33 cellular contexts compared by ENCODE assay signal in genomic region chrX:94830717-94831116, GRCh38.
DNase-seq lines count a peak whose midpoint lies in the region; ATAC-seq, FAIRE-seq and TF ChIP-seq lines count a peak whose summit lies in the region.
"Had no signal": no experiment of that assay in that cellular context is flagged by ENCODE, and none has a peak within 500 bp of the region (broad histone marks: within the 10 kb centered on the region; RNA-seq: fewer than 3 reads in every experiment).

No MANE protein-coding gene starts in this region.

- CTCF ChIA-PET in GM12878 (lab: Yijun Ruan, JAX): interaction anchor here (0.8 to 2.6 kb wide), 8 partner anchors 102 to 252 kb away, joined by 3 to 44 read pairs (median 6); no protein-coding TSS in a partner anchor
- CTCF ChIA-PET in activated CD8-positive, alpha-beta memory T cell treated with anti-CD3 and anti-CD28 coated beads, Interleukin-2, amount 10 ng/mL, durations not matched to agents 7 days and 5 days (lab: Charles Lee): no interaction called here

- no peak for TF ChIP-seq RAD21 in GM12878 (IDR thresholded peaks at IDR 0.05; ENCODE audit: insufficient read depth, low read depth, low read length)

- no peaks in the 10 kb centered on the region for H3K27me3 Mint-ChIP-seq in activated CD8-positive, alpha-beta memory T cell treated with anti-CD3 and anti-CD28 coated beads, Interleukin-2, amount 10 ng/mL, durations not matched to agents 7 days and 5 days
- H3K27me3 Mint-ChIP-seq in GM23338 (ENCODE audit: insufficient read depth, low read depth, poor library complexity): no peaks in the 10 kb centered on the region
- H3K27me3 Mint-ChIP-seq: activated CD4-positive, alpha-beta T cell treated with anti-CD3 and anti-CD28 coated beads for 36 hours; activated CD8-positive, alpha-beta T cell treated with anti-CD3 and anti-CD28 coated beads for 36 hours; brain had no signal

- no peaks in the 10 kb centered on the region for H3F3A ChIP-seq in GM23338 (replicated peaks; ENCODE audit: low read depth)

- TF ChIP-seq CTCF in GM12878 (IDR thresholded peaks at IDR 0.05 in 2 of 3, conservative IDR thresholded peaks at IDR 0.05 in 1 of 3; ENCODE audit: control insufficient read depth in 2 of 3, extremely low read depth in 1 of 3, insufficient read depth in 1 of 3, low read depth in 3 of 3, low read length in 3 of 3) (no peak), GM23338 (conservative IDR thresholded peaks at IDR 0.05; ENCODE audit: low read depth in 2 of 2) (no peak), lower lobe of right lung (IDR thresholded peaks at IDR 0.05) (no peak)

- H3K27me3 ChIP-seq in GM12878 (replicated peaks in 1 of 2; ENCODE audit: control insufficient read depth in 2 of 2, insufficient read depth in 2 of 2, low read length in 1 of 2) (no peaks in the 10 kb centered on the region), GM23338 (ENCODE audit: insufficient read depth) (no peaks in the 10 kb centered on the region), lower lobe of right lung (ENCODE audit: low read depth) (no peaks in the 10 kb centered on the region)
- H3K27me3 ChIP-seq: foreskin keratinocyte, heart left ventricle, SJCRH30, suprapubic skin, upper lobe of right lung had no signal

- H3K4me2 ChIP-seq in GM12878 (ENCODE audit: control insufficient read depth, insufficient read depth) (no peak overlapping the region), GM23338 (no peak overlapping the region)

- BruUV-seq in GM12878 (replicated peaks; lab: Mats Ljungman, UMichigan): no TSS peak

- TF ChIP-seq POLR2A in GM12878 (IDR thresholded peaks at IDR 0.05; ENCODE audit: low read depth, low read length): no peak

- DNase-seq in GM12878 (ENCODE audit: low read depth, low spot score) (no peak), D341Med (ENCODE audit: low spot score) (no peak), GM23338 (ENCODE audit: low spot score) (no peak), lower lobe of right lung (no peak)
- DNase-seq in activated CD8-positive, alpha-beta memory T cell treated with anti-CD3 and anti-CD28 coated beads, Interleukin-2, amount 10 ng/mL, durations not matched to agents 7 days and 5 days: no peak
- DNase-seq: activated CD4-positive, alpha-beta T cell treated with anti-CD3 and anti-CD28 coated beads for 36 hours; activated CD8-positive, alpha-beta T cell treated with anti-CD3 and anti-CD28 coated beads for 36 hours; activated naive CD4-positive, alpha-beta T cell treated with anti-CD3 and anti-CD28 coated beads, Interleukin-2, amount 50 U/mL, for 16 hours; C1 segment of cervical spinal cord; cerebellar nuclear complex; COR-L47; DMS79; foreskin keratinocyte; heart left ventricle; NCI-H2227 treated with DMSO at 0.1 percent for 48 hours; NCI-H526 treated with DMSO at 0.1 percent for 48 hours; retina; small intestine; stimulated activated naive CD4-positive, alpha-beta T cell treated with Interleukin-2 at 50 U/mL for 16 hours; T-helper 9 cell; upper lobe of right lung had no signal

- H3K36me3 Mint-ChIP-seq in activated CD8-positive, alpha-beta memory T cell treated with anti-CD3 and anti-CD28 coated beads, Interleukin-2, amount 10 ng/mL, durations not matched to agents 7 days and 5 days: no peaks in the 10 kb centered on the region
- H3K36me3 Mint-ChIP-seq in GM23338 (ENCODE audit: low read depth): no peaks in the 10 kb centered on the region
- H3K36me3 Mint-ChIP-seq: brain, mesothelial cell of epicardium had no signal

- H3K27ac ChIP-seq in GM12878 (ENCODE audit: control insufficient read depth, insufficient read depth) (no peak overlapping the region), GM23338 (ENCODE audit: low read depth) (no peak overlapping the region), lower lobe of right lung (no peak overlapping the region)
- H3K27ac ChIP-seq: esophagus muscularis mucosa, foreskin keratinocyte, heart left ventricle, parathyroid adenoma, SJCRH30, suprapubic skin, upper lobe of right lung, VCaP had no signal

- H3K9me3 Mint-ChIP-seq in activated CD8-positive, alpha-beta memory T cell treated with anti-CD3 and anti-CD28 coated beads, Interleukin-2, amount 10 ng/mL, durations not matched to agents 7 days and 5 days (ENCODE audit: low read depth): no peaks in the 10 kb centered on the region
- no peaks in the 10 kb centered on the region; the same call in 2 of the 3 replicates for H3K9me3 Mint-ChIP-seq in GM23338
- H3K9me3 Mint-ChIP-seq: activated CD8-positive, alpha-beta T cell treated with anti-CD3 and anti-CD28 coated beads for 36 hours; brain; mesothelial cell of epicardium had no signal

- no peaks in the 10 kb centered on the region for H3K79me2 ChIP-seq in GM12878 (ENCODE audit: control insufficient read depth, insufficient read depth, low read length)
- no peaks in the 10 kb centered on the region for H3K79me2 ChIP-seq in GM23338 (replicated peaks; ENCODE audit: insufficient read depth)
- H3K79me2 ChIP-seq: parathyroid adenoma had no signal

- H3K36me3 ChIP-seq in GM12878 (ENCODE audit: control insufficient read depth in 2 of 2, insufficient read depth in 2 of 2, low read length in 1 of 2) (no peaks in the 10 kb centered on the region), GM23338 (ENCODE audit: insufficient read depth) (no peaks in the 10 kb centered on the region), lower lobe of right lung (no peaks in the 10 kb centered on the region)
- H3K36me3 ChIP-seq: esophagus muscularis mucosa, heart left ventricle, SJCRH30, suprapubic skin, upper lobe of right lung had no signal

- H3K4me3 ChIP-seq in GM12878 (no peak overlapping the region), GM23338 (no peak overlapping the region), lower lobe of right lung (no peak overlapping the region)
- H3K4me3 ChIP-seq: esophagus muscularis mucosa, heart left ventricle, SJCRH30, suprapubic skin, upper lobe of right lung had no signal

- WGBS in GM12878 (ENCODE audit: insufficient coverage, insufficient replicate concordance, low lambda C conversion rate, missing lambda C conversion rate): 0% methylated on average over 2 of the region's 2 CpGs

- peak; percentile 72 for ATAC-seq in GM18867 (IDR thresholded peaks at IDR 0.05; ENCODE audit: unreplicated experiment)
- ATAC-seq in GM21717 (IDR thresholded peaks at IDR 0.05; ENCODE audit: unreplicated experiment): peak; percentile 90
- peak; percentile 58 for ATAC-seq in HG03039 (IDR thresholded peaks at IDR 0.05; ENCODE audit: unreplicated experiment)
- ATAC-seq in GM12878: peak; percentile 62
- ATAC-seq in activated CD8-positive, alpha-beta memory T cell treated with anti-CD3 and anti-CD28 coated beads, Interleukin-2, amount 10 ng/mL, durations not matched to agents 7 days and 5 days: no peak
- ATAC-seq in GM23338: no peak
- ATAC-seq in lower lobe of right lung: no peak
- ATAC-seq: activated CD4-positive, alpha-beta T cell treated with anti-CD3 and anti-CD28 coated beads for 36 hours; activated CD8-positive, alpha-beta T cell treated with anti-CD3 and anti-CD28 coated beads for 36 hours; foreskin keratinocyte; heart left ventricle; upper lobe of right lung had no signal

- H4K20me1 ChIP-seq in GM12878 (ENCODE audit: control insufficient read depth, insufficient read depth): no peaks in the 10 kb centered on the region
- no peaks in the 10 kb centered on the region for H4K20me1 ChIP-seq in GM23338 (replicated peaks; ENCODE audit: insufficient read depth)

- FAIRE-seq in GM12878 (lab: Jason Lieb, UNC): no peak
- FAIRE-seq: G401.6, H54 had no signal

- intact Hi-C loops in GM12878 (cut with micrococcal nuclease; ENCODE audit: unreplicated experiment) (loop anchor here (1.0 kb wide), 1 partner anchor 246 kb away; no protein-coding TSS in a partner anchor), lower lobe of right lung (cut with DNase I) (no loop called here)

- in situ Hi-C loops in GM12878 (cut with MboI): loop anchor here (10.0 kb wide), 1 partner anchor 244 kb away; no protein-coding TSS in a partner anchor

- no peak overlapping the region for H3K27ac Mint-ChIP-seq in activated CD8-positive, alpha-beta memory T cell treated with anti-CD3 and anti-CD28 coated beads, Interleukin-2, amount 10 ng/mL, durations not matched to agents 7 days and 5 days
- H3K27ac Mint-ChIP-seq in GM23338: no peak overlapping the region
- H3K27ac Mint-ChIP-seq: activated CD4-positive, alpha-beta T cell treated with anti-CD3 and anti-CD28 coated beads for 36 hours; activated CD8-positive, alpha-beta T cell treated with anti-CD3 and anti-CD28 coated beads for 36 hours; brain; mesothelial cell of epicardium had no signal

- no peak overlapping the region for H3K9ac ChIP-seq in GM12878 (ENCODE audit: control insufficient read depth, insufficient read depth, low read length)
- H3K9ac ChIP-seq: parathyroid adenoma had no signal

- RAD21 ChIA-PET in GM12878 (lab: Charles Lee; ENCODE audit: unreplicated experiment): interaction anchor here (0.7 to 2.5 kb wide), 12 partner anchors 102 to 751 kb away, joined by 3 to 35 read pairs (median 4); no protein-coding TSS in a partner anchor

- H3K4me1 ChIP-seq in GM12878 (ENCODE audit: control insufficient read depth, insufficient read depth, low read length): no peaks in the 10 kb centered on the region
- H3K4me1 ChIP-seq in GM23338 (ENCODE audit: insufficient read depth): 0 out of 2 replicates have a peak, but pooled peaks cover 4% of the 10 kb centered on the region
- H3K4me1 ChIP-seq in lower lobe of right lung: no peaks in the 10 kb centered on the region
- H3K4me1 ChIP-seq: esophagus muscularis mucosa, foreskin keratinocyte, heart left ventricle, parathyroid adenoma, SJCRH30, suprapubic skin, upper lobe of right lung had no signal

- H2AFZ ChIP-seq in GM12878 (ENCODE audit: control insufficient read depth, low read depth, low read length) (no peak overlapping the region), GM23338 (no peak overlapping the region)
- H2AFZ ChIP-seq: parathyroid adenoma had no signal

- no peak for TF ChIP-seq EP300 in GM12878 (IDR thresholded peaks at IDR 0.05; ENCODE audit: borderline replicate concordance in 1 of 2, control insufficient read depth in 1 of 2, low read depth in 2 of 2, low read length in 2 of 2)

- H3K9me2 ChIP-seq in GM23338 (ENCODE audit: insufficient read depth): no peaks in the 10 kb centered on the region

- H3K4me3 Mint-ChIP-seq in activated CD8-positive, alpha-beta memory T cell treated with anti-CD3 and anti-CD28 coated beads, Interleukin-2, amount 10 ng/mL, durations not matched to agents 7 days and 5 days: no peak overlapping the region
- H3K4me3 Mint-ChIP-seq in GM23338: no peak overlapping the region
- H3K4me3 Mint-ChIP-seq: activated CD4-positive, alpha-beta T cell treated with anti-CD3 and anti-CD28 coated beads for 36 hours; activated CD8-positive, alpha-beta T cell treated with anti-CD3 and anti-CD28 coated beads for 36 hours; brain; mesothelial cell of epicardium had no signal

- SMC1A ChIA-PET in GM12878 (lab: Charles Lee; ENCODE audit: uncharacterized antibody, unreplicated experiment): interaction anchor here (0.6 to 2.2 kb wide), 13 partner anchors 11 to 321 kb away, joined by 3 to 29 read pairs (median 4); no protein-coding TSS in a partner anchor

- no peaks in the 10 kb centered on the region for H3K4me1 Mint-ChIP-seq in activated CD8-positive, alpha-beta memory T cell treated with anti-CD3 and anti-CD28 coated beads, Interleukin-2, amount 10 ng/mL, durations not matched to agents 7 days and 5 days
- no peaks in the 10 kb centered on the region for H3K4me1 Mint-ChIP-seq in GM23338
- H3K4me1 Mint-ChIP-seq: activated CD4-positive, alpha-beta T cell treated with anti-CD3 and anti-CD28 coated beads for 36 hours; brain had no signal

- no peaks in the 10 kb centered on the region for H3K9me3 ChIP-seq in GM12878 (replicated peaks; ENCODE audit: control insufficient read depth, insufficient read depth, low read length)
- H3K9me3 ChIP-seq in lower lobe of right lung: no peaks in the 10 kb centered on the region
- H3K9me3 ChIP-seq: esophagus muscularis mucosa, heart left ventricle, SJCRH30, suprapubic skin, upper lobe of right lung had no signal

- POLR2A ChIA-PET in GM12878 (lab: Charles Lee): interaction anchor here (0.8 kb wide), 1 partner anchor 102 kb away, joined by 4 read pairs; no protein-coding TSS in a partner anchor

Comparison
In these comparisons a context has a peak if more than half of its experiments do, and no peak if none do; other contexts are left out.
1. ATAC-seq: peak in GM18867 (single experiment), GM21717 (single experiment), HG03039 (single experiment) and GM12878 (single experiment); none in activated CD8-positive, alpha-beta memory T cell treated with anti-CD3 and anti-CD28 coated beads, Interleukin-2, amount 10 ng/mL, durations not matched to agents 7 days and 5 days (single experiment), GM23338 (single experiment) and lower lobe of right lung (0 of 2).